In the genomic region with DNA sequence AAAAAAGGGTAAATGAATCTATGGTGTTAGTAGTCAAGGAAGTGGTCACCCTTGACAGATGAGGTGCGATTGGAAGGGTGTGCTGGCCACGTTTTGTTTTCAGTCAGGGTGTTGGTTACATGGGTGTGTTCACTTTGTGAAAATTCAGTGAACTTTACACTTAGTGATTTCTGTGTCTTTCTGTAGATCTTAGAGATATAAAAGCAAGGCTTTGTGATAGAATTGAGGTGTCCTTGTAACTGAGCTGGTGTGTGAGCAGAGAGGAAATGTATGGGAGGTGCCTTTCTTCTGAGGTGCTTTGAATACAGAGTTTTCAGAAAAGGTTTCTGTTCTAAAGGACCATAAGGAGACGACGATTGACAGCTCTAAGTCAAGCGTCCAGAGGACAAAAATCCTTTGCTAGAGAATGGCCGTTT, we compare ENCODE assay signal across 7 cellular contexts.
DNase-seq lines count a peak whose midpoint lies in the region; ATAC-seq and TF ChIP-seq lines count a peak whose summit lies in the region.

No MANE protein-coding gene starts in this region.

- peak overlapping the region; percentile 56 for H3K4me3 Mint-ChIP-seq in stimulated activated effector memory CD8-positive, alpha-beta T cell treated with anti-CD3 and anti-CD28 coated beads, Interleukin-12 subunit alpha, Interleukin-12 subunit beta, amount 100 ng/mL, for 72 hours
- no peak overlapping the region for H3K4me3 Mint-ChIP-seq in Caco-2 (ENCODE audit: unreplicated experiment)

- POLR2A ChIA-PET in Caco-2 (lab: Charles Lee) = no interaction called here

- BruUV-seq in Caco-2 (replicated peaks; lab: Mats Ljungman, UMichigan) = no TSS peak

- no peak overlapping the region for H3K4me3 ChIP-seq in Caco-2 (ENCODE audit: low read depth, low read length)

- no peaks in the 10 kb centered on the region for H3K4me1 ChIP-seq in Caco-2

- DNase-seq in activated effector memory CD4-positive, alpha-beta T cell treated with anti-CD3 and anti-CD28 coated beads, Interleukin-2, amount 50 U/mL, for 16 hours = peak; percentile 71
- DNase-seq in stimulated activated effector memory CD8-positive, alpha-beta T cell treated with anti-CD3 and anti-CD28 coated beads, Interleukin-12 subunit alpha, Interleukin-12 subunit beta, amount 100 ng/mL, for 72 hours (ENCODE audit: low spot score in 2 of 2) = peak; percentile 21 to 73
- DNase-seq in LoVo (ENCODE audit: low spot score) = no peak
- DNase-seq in Caco-2 = no peak
- DNase-seq in epidermal melanocyte (ENCODE audit: insufficient read length, low spot score) = no peak

- no peaks in the 10 kb centered on the region for H3K36me3 ChIP-seq in Caco-2 (ENCODE audit: control insufficient read depth, insufficient read depth, low read length)

- H3K27me3 ChIP-seq in Caco-2 (replicated peaks; ENCODE audit: control insufficient read depth, insufficient read depth, low read length) = no peaks in the 10 kb centered on the region

- peak overlapping the region; percentile 82 for H3K27ac Mint-ChIP-seq in stimulated activated effector memory CD8-positive, alpha-beta T cell treated with anti-CD3 and anti-CD28 coated beads, Interleukin-12 subunit alpha, Interleukin-12 subunit beta, amount 100 ng/mL, for 72 hours
- H3K27ac Mint-ChIP-seq in Caco-2 (ENCODE audit: unreplicated experiment) = no peak overlapping the region

- no peaks in the 10 kb centered on the region for H3K9me3 ChIP-seq in Caco-2

- ATAC-seq in GM21367 (IDR thresholded peaks at IDR 0.05; ENCODE audit: unreplicated experiment) (peak; percentile 73), HG03159 (IDR thresholded peaks at IDR 0.05; ENCODE audit: unreplicated experiment) (peak; percentile 90)
- peak; percentile 98 for ATAC-seq in stimulated activated effector memory CD8-positive, alpha-beta T cell treated with anti-CD3 and anti-CD28 coated beads, Interleukin-12 subunit alpha, Interleukin-12 subunit beta, amount 100 ng/mL, for 72 hours

- intact Hi-C loops in Caco-2 (cut with micrococcal nuclease; ENCODE audit: unreplicated experiment) = no loop called here

- no peaks in the 10 kb centered on the region for H3K9me3 Mint-ChIP-seq in stimulated activated effector memory CD8-positive, alpha-beta T cell treated with anti-CD3 and anti-CD28 coated beads, Interleukin-12 subunit alpha, Interleukin-12 subunit beta, amount 100 ng/mL, for 72 hours
- H3K9me3 Mint-ChIP-seq in Caco-2 (ENCODE audit: unreplicated experiment) = no peaks in the 10 kb centered on the region

- H3K36me3 Mint-ChIP-seq in stimulated activated effector memory CD8-positive, alpha-beta T cell treated with anti-CD3 and anti-CD28 coated beads, Interleukin-12 subunit alpha, Interleukin-12 subunit beta, amount 100 ng/mL, for 72 hours = peaks cover 7% of the 10 kb centered on the region
- no peaks in the 10 kb centered on the region for H3K36me3 Mint-ChIP-seq in Caco-2 (ENCODE audit: insufficient read depth, unreplicated experiment)

- peaks cover 67% of the 10 kb centered on the region for H3K4me1 Mint-ChIP-seq in stimulated activated effector memory CD8-positive, alpha-beta T cell treated with anti-CD3 and anti-CD28 coated beads, Interleukin-12 subunit alpha, Interleukin-12 subunit beta, amount 100 ng/mL, for 72 hours
- no peaks in the 10 kb centered on the region for H3K4me1 Mint-ChIP-seq in Caco-2 (ENCODE audit: low read depth, unreplicated experiment)

- no peaks in the 10 kb centered on the region for H3K27me3 Mint-ChIP-seq in Caco-2 (ENCODE audit: insufficient read depth, unreplicated experiment)

- no peak for TF ChIP-seq CTCF in Caco-2 (IDR thresholded peaks at IDR 0.05; ENCODE audit: insufficient read depth in 1 of 2, low read depth in 1 of 2, low read length in 1 of 2, severe bottlenecking in 1 of 2, unreplicated experiment in 1 of 2)

- CTCF ChIA-PET in Caco-2 (lab: Charles Lee) = no interaction called here

Comparison
In these comparisons a context has a peak if more than half of its experiments do, and no peak if none do; other contexts are left out.
1. DNase-seq: peak in activated effector memory CD4-positive, alpha-beta T cell treated with anti-CD3 and anti-CD28 coated beads, Interleukin-2, amount 50 U/mL, for 16 hours (single experiment) and stimulated activated effector memory CD8-positive, alpha-beta T cell treated with anti-CD3 and anti-CD28 coated beads, Interleukin-12 subunit alpha, Interleukin-12 subunit beta, amount 100 ng/mL, for 72 hours (2 of 2); none in LoVo (single experiment), Caco-2 (0 of 2) and epidermal melanocyte (single experiment).
2. Peak in every context shown above with its lines, with median percentiles within 50 percentile points of each other: ATAC-seq.